4 cellular contexts compared by ENCODE assay signal in the genomic region with DNA sequence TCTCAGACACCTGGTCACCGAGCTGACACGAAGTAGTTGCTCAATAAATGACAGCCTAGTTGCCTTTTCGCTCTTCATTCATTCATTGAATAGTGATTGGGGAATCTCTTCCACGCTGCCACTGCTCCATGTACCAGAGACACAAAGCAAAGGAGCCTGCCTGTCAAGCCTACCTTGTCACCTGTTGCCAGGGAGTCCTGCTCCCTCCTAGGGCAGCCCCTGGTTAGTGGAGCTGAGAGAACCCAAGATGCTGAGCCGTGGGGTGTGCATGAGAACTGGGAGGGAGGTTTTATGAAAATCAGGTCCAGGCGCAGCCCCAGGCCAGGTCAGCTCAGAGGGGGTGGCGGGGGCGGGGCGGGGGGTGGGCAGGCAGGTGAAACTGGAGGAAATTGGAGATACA. TPM values are rescaled to one million over a fixed set of nuclear protein-coding genes. Genes with fewer than 3 reads are reported as not detected.
"Had no signal": no experiment of that assay in that cellular context is flagged by ENCODE, and none has a peak within 500 bp of the region (broad histone marks: within the 10 kb centered on the region; RNA-seq: fewer than 3 reads in every experiment).

No MANE protein-coding gene starts in this region.

RNA-seq across cellular contexts. Expression of gene CRYBB2, which starts 18.6 kb away (rescaled TPM):
- total RNA-seq: HT1080, IMR-90, K562 had no signal
- polyA plus RNA-seq: IMR-90, K562 had no signal

RNA-seq across cellular contexts. Expression of gene CRYBB3, which starts 38.4 kb away (rescaled TPM):
- total RNA-seq: HFFc6, HT1080, IMR-90, K562 had no signal
- polyA plus RNA-seq: IMR-90, K562 had no signal
